In genomic region chr1:56948403-56949023, GRCh38 we compare ENCODE assay signal across 24 cellular contexts. TPM values are rescaled to one million over a fixed set of nuclear protein-coding genes. Genes with fewer than 3 reads are reported as not detected.
DNase-seq lines count a peak whose midpoint lies in the region; ATAC-seq and TF ChIP-seq lines count a peak whose summit lies in the region.
"Had no signal": no experiment of that assay in that cellular context is flagged by ENCODE, and none has a peak within 500 bp of the region (broad histone marks: within the 10 kb centered on the region; RNA-seq: fewer than 3 reads in every experiment).

No MANE protein-coding gene starts in this region.

- no peaks in the 10 kb centered on the region for H3K4me1 Mint-ChIP-seq in naive thymus-derived CD8-positive, alpha-beta T cell
- H3K4me1 Mint-ChIP-seq: activated CD4-positive, alpha-beta T cell treated with anti-CD3 and anti-CD28 coated beads, Interleukin-2, amount 10 ng/mL, durations not matched to agents 7 days and 5 days; activated naive CD8-positive, alpha-beta T cell treated with anti-CD3 and anti-CD28 coated beads for 36 hours; natural killer cell had no signal

- no peak overlapping the region for H3K27ac Mint-ChIP-seq in naive thymus-derived CD8-positive, alpha-beta T cell
- H3K27ac Mint-ChIP-seq: activated CD4-positive, alpha-beta T cell treated with anti-CD3 and anti-CD28 coated beads, Interleukin-2, amount 10 ng/mL, durations not matched to agents 7 days and 5 days; activated naive CD8-positive, alpha-beta T cell treated with anti-CD3 and anti-CD28 coated beads for 36 hours; activated T-helper 2 cell treated with anti-CD3 and anti-CD28 coated beads, Interferon-gamma antibody, Interleukin-2, Interleukin-4, amounts not matched to agents 10 μg/mL and 5 μg/mL and 100 μg/mL, durations not matched to agents 14 hours and 24 hours and 36 hours; effector memory CD8-positive, alpha-beta T cell; natural killer cell had no signal

- no peaks in the 10 kb centered on the region for H3K36me3 ChIP-seq in H7 (replicated peaks; ENCODE audit: control insufficient read depth, insufficient read depth, low read length)
- H3K36me3 ChIP-seq: brain microvascular endothelial cell, esophagus muscularis mucosa, vagina had no signal

- H3K4me3 ChIP-seq in fibroblast of pulmonary artery (replicated peaks; ENCODE audit: low read depth, low read length) (no peak overlapping the region), H7 (ENCODE audit: insufficient read depth, low read depth, low read length) (no peak overlapping the region)
- H3K4me3 ChIP-seq: esophagus muscularis mucosa, right lobe of liver, vagina had no signal

- POLR2A ChIA-PET in naive thymus-derived CD8-positive, alpha-beta T cell (lab: Charles Lee) = no interaction called here

- peaks cover 0 to 8% (median 3%) of the 10 kb centered on the region in 5 donors for H3K27me3 Mint-ChIP-seq in naive thymus-derived CD8-positive, alpha-beta T cell
- H3K27me3 Mint-ChIP-seq: activated CD4-positive, alpha-beta T cell treated with anti-CD3 and anti-CD28 coated beads, Interleukin-2, amount 10 ng/mL, durations not matched to agents 7 days and 5 days; activated naive CD8-positive, alpha-beta T cell treated with anti-CD3 and anti-CD28 coated beads for 36 hours had no signal

- no peak overlapping the region for H3K4me3 Mint-ChIP-seq in naive thymus-derived CD8-positive, alpha-beta T cell
- H3K4me3 Mint-ChIP-seq: activated CD4-positive, alpha-beta T cell treated with anti-CD3 and anti-CD28 coated beads, Interleukin-2, amount 10 ng/mL, durations not matched to agents 7 days and 5 days; activated naive CD8-positive, alpha-beta T cell treated with anti-CD3 and anti-CD28 coated beads for 36 hours; effector memory CD8-positive, alpha-beta T cell; natural killer cell had no signal

- H3K36me3 Mint-ChIP-seq in naive thymus-derived CD8-positive, alpha-beta T cell = no peaks in the 10 kb centered on the region
- H3K36me3 Mint-ChIP-seq: activated naive CD8-positive, alpha-beta T cell treated with anti-CD3 and anti-CD28 coated beads for 36 hours; natural killer cell had no signal

- H3K27me3 ChIP-seq in H7 (ENCODE audit: control insufficient read depth, insufficient read depth, low read length) = no peaks in the 10 kb centered on the region; the same call in 1 of the 2 replicates
- H3K27me3 ChIP-seq: brain microvascular endothelial cell, esophagus muscularis mucosa, right lobe of liver, vagina had no signal

- TF ChIP-seq CTCF in fibroblast of pulmonary artery (IDR thresholded peaks at IDR 0.05; ENCODE audit: low read length, missing control alignments) = no peak

- in situ Hi-C loops in KBM-7 (cut with MboI; ENCODE audit: low pct_unique_long_range_greater_than_20kb, low sequenced_read_pairs) = no loop called here

- DNase-seq in AG20443 (ENCODE audit: low spot score) (peak; percentile 64), KBM-7 (peak; percentile 3), OCI-M1 (lab: John Stamatoyannopoulos, UW) (peak; percentile 61), fibroblast of pulmonary artery (ENCODE audit: low read depth) (peak; percentile 33), NCI-H69 (lab: John Stamatoyannopoulos, UW) (no peak), NCI-H510A (lab: John Stamatoyannopoulos, UW) (no peak), H7 (no peak)
- DNase-seq in naive thymus-derived CD8-positive, alpha-beta T cell = no peak
- DNase-seq: activated CD4-positive, alpha-beta T cell treated with anti-CD3 and anti-CD28 coated beads, Interleukin-2, amount 10 ng/mL, durations not matched to agents 7 days and 5 days; activated naive CD8-positive, alpha-beta T cell treated with anti-CD3 and anti-CD28 coated beads for 36 hours; brain microvascular endothelial cell; DMS79; effector memory CD8-positive, alpha-beta T cell; left cardiac atrium; MM.1S; natural killer cell; NCI-H1930; NCI-H226; right lobe of liver had no signal

- ATAC-seq in naive thymus-derived CD8-positive, alpha-beta T cell = no peak
- ATAC-seq: effector memory CD8-positive, alpha-beta T cell; left cardiac atrium; natural killer cell; right lobe of liver; Right ventricle myocardium inferior had no signal

- H3K9me3 Mint-ChIP-seq in naive thymus-derived CD8-positive, alpha-beta T cell = peaks cover 0 to 4% (median 0%) of the 10 kb centered on the region in 9 donors
- H3K9me3 Mint-ChIP-seq: activated CD4-positive, alpha-beta T cell treated with anti-CD3 and anti-CD28 coated beads, Interleukin-2, amount 10 ng/mL, durations not matched to agents 7 days and 5 days; activated naive CD8-positive, alpha-beta T cell treated with anti-CD3 and anti-CD28 coated beads for 36 hours; activated T-helper 2 cell treated with anti-CD3 and anti-CD28 coated beads, Interferon-gamma antibody, Interleukin-2, Interleukin-4, amounts not matched to agents 10 μg/mL and 5 μg/mL and 100 μg/mL, durations not matched to agents 14 hours and 24 hours and 36 hours; effector memory CD8-positive, alpha-beta T cell; natural killer cell had no signal

RNA-seq across cellular contexts. Expression of gene C8B, which starts 17.3 kb away (rescaled TPM):
- not detected for total RNA-seq in naive thymus-derived CD8-positive, alpha-beta T cell
- not detected for polyA plus RNA-seq in naive thymus-derived CD8-positive, alpha-beta T cell
- not detected in 2 replicates for total RNA-seq in H7 (2014; rRNA removed; shearing (Covaris generic))
- total RNA-seq: activated CD4-positive, alpha-beta T cell treated with anti-CD3 and anti-CD28 coated beads, Interleukin-2, amount 10 ng/mL, durations not matched to agents 7 days and 5 days; activated naive CD8-positive, alpha-beta T cell treated with anti-CD3 and anti-CD28 coated beads for 36 hours; activated T-helper 2 cell treated with anti-CD3 and anti-CD28 coated beads, Interferon-gamma antibody, Interleukin-2, Interleukin-4, amounts not matched to agents 10 μg/mL and 5 μg/mL and 100 μg/mL, durations not matched to agents 14 hours and 24 hours and 36 hours; esophagus muscularis mucosa; left cardiac atrium; natural killer cell; Right ventricle myocardium inferior; temporal lobe; vagina had no signal

Comparison
In these comparisons a context has a peak if more than half of its experiments do, and no peak if none do; other contexts are left out.
1. DNase-seq: peak in AG20443 (single experiment), KBM-7 (single experiment), OCI-M1 (single experiment) and fibroblast of pulmonary artery (single experiment); none in NCI-H69 (single experiment), naive thymus-derived CD8-positive, alpha-beta T cell (0 of 10), NCI-H510A (single experiment) and H7 (single experiment).